ENCODE assay signal across 18 cellular contexts in genomic region chr10:131071721-131072120, GRCh38.
"Had no signal": no experiment of that assay in that cellular context is flagged by ENCODE, and none has a peak within 500 bp of the region (broad histone marks: within the 10 kb centered on the region; RNA-seq: fewer than 3 reads in every experiment).

No MANE protein-coding gene starts in this region.

- H3K4me1 ChIP-seq: colonic mucosa, tibial artery, upper lobe of left lung, vagina had no signal

- ATAC-seq: left colon; mucosa of descending colon; naive thymus-derived CD8-positive, alpha-beta T cell; right cardiac atrium; stimulated activated memory B cell treated with anti-CD40 and anti-IgM and Interleukin-4, amounts not matched to agents 10 μg/mL and 1 μg/mL and 100 μg/mL, for 72 hours had no signal

- H3K27ac ChIP-seq: colonic mucosa, hepatocyte, ovary, tibial artery, upper lobe of left lung, vagina had no signal

- DNase-seq: colonic mucosa; effector CD4-positive, alpha-beta T cell; endodermal cell; foreskin melanocyte; left colon; mammary epithelial cell; mucosa of descending colon; naive thymus-derived CD8-positive, alpha-beta T cell; ovary; right cardiac atrium; stimulated activated CD4-positive, alpha-beta T cell treated with anti-CD3 and anti-CD28 coated beads, Interleukin-15, amount 100 ng/mL, for 24 hours; stimulated activated CD4-positive, alpha-beta T cell treated with anti-CD3 and anti-CD28 coated beads, Interleukin-1b, Interleukin-23, amount 100 ng/mL, for 48 hours; stimulated activated CD4-positive, alpha-beta T cell treated with anti-CD3 and anti-CD28 coated beads, Interleukin-4, amount 100 ng/mL, for 24 hours; upper lobe of left lung had no signal

- H3K4me3 ChIP-seq: colonic mucosa, hepatocyte, mucosa of descending colon, ovary, tibial artery, upper lobe of left lung, vagina had no signal

- H3K36me3 ChIP-seq: colonic mucosa, ovary, tibial artery, upper lobe of left lung, vagina had no signal

- H3K9me3 ChIP-seq: colonic mucosa, ovary, tibial artery, upper lobe of left lung, vagina had no signal

- H3K27me3 ChIP-seq: colonic mucosa, hepatocyte, ovary, upper lobe of left lung, vagina had no signal
